10 cellular contexts compared by ENCODE assay signal in the genomic region with DNA sequence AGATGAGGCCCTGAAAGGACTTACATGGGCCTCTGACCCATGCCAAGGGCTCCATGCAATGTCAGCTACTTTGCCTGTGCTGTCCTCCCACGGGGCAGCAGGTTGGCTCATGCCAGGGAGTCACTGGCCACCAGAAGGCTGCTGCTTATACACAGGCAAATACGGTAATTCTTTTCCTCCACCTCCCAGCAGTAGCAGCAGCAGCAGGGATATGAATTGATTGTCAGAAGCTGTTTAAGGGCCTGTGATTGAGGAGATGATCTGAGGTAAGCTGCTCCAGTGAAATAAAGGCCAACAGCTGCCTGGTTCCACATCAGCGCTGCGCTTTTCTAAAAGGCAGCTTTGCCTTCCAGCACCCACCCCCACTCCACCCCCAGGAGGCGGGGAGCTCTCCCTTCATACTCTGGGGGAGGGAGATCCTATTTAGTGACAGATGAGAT.
DNase-seq lines count a peak whose midpoint lies in the region; ATAC-seq and TF ChIP-seq lines count a peak whose summit lies in the region.
"Had no signal": no experiment of that assay in that cellular context is flagged by ENCODE, and none has a peak within 500 bp of the region (broad histone marks: within the 10 kb centered on the region; RNA-seq: fewer than 3 reads in every experiment).

No MANE protein-coding gene starts in this region.

- H3K36me3 Mint-ChIP-seq in T-helper 2 cell treated with Interferon-gamma antibody and Interleukin-4, amounts not matched to agents 5 μg/mL and 100 μg/mL, for 36 hours (ENCODE audit: low read depth), result no peaks in the 10 kb centered on the region
- H3K36me3 Mint-ChIP-seq: IgD-negative memory B cell had no signal

- H3K9ac ChIP-seq in IMR-90 (ENCODE audit: low read depth, low read length) (no peak overlapping the region), fibroblast of lung (ENCODE audit: insufficient read depth, low read length) (no peak overlapping the region)

- no peak overlapping the region for H2BK120ac ChIP-seq in IMR-90 (ENCODE audit: low read depth, low read length)

- intact Hi-C loops in IMR-90 (cut with micrococcal nuclease), result no loop called here
- intact Hi-C loops in stomach (cut with DNase I; ENCODE audit: low total_unique reads), result no loop called here

- H3K27ac ChIP-seq in IMR-90 (ENCODE audit: insufficient read depth, low read length) (no peak overlapping the region), fibroblast of lung (ENCODE audit: insufficient read depth, low read length) (no peak overlapping the region), stomach (no peak overlapping the region)

- CTCF ChIA-PET in IMR-90 (lab: Yijun Ruan, JAX), result no interaction called here

- dilution Hi-C loops in IMR-90 (cut with HindIII; ENCODE audit: low sequenced_read_pairs, unreplicated experiment), result no loop called here

- ATAC-seq in IMR-90 (ENCODE audit: low read depth), result no peak; the same call in 1 of the 2 replicates
- ATAC-seq: activated T-cell treated with anti-CD3 and anti-CD28 coated beads, Interleukin-2, amount 50 U/mL, for 72 hours had no signal

- H3K9me3 Mint-ChIP-seq in T-helper 2 cell treated with Interferon-gamma antibody and Interleukin-4, amounts not matched to agents 5 μg/mL and 100 μg/mL, for 36 hours, result no peaks in the 10 kb centered on the region
- H3K9me3 Mint-ChIP-seq: activated T-cell treated with anti-CD3 and anti-CD28 coated beads, Interleukin-2, amount 50 U/mL, for 72 hours; IgD-negative memory B cell had no signal

- H3K4me1 ChIP-seq in IMR-90 (ENCODE audit: control insufficient read depth, insufficient read depth, low read length) (no peaks in the 10 kb centered on the region; the same call in 1 of the 2 replicates), fibroblast of lung (ENCODE audit: control insufficient read depth, extremely low read depth, insufficient read depth, low read length) (no peaks in the 10 kb centered on the region), stomach (peaks cover 0 to 12% (median 0%) of the 10 kb centered on the region in 4 donors)

- TF ChIP-seq POLR2A in IMR-90 (IDR thresholded peaks at IDR 0.05; ENCODE audit: low read depth, low read length) (no peak), stomach (IDR thresholded peaks at IDR 0.05) (no peak)

- no peak overlapping the region for H2BK15ac ChIP-seq in IMR-90 (ENCODE audit: low read depth, low read length)

- H4K20me1 ChIP-seq in IMR-90 (ENCODE audit: insufficient read depth, low read length) (no peaks in the 10 kb centered on the region), fibroblast of lung (ENCODE audit: control insufficient read depth, extremely low read depth, insufficient read depth, low read length) (no peaks in the 10 kb centered on the region)

- no peak for TF ChIP-seq RAD21 in IMR-90 (IDR thresholded peaks at IDR 0.05; ENCODE audit: low read length)

- no peak overlapping the region for H3K4me2 ChIP-seq in IMR-90 (ENCODE audit: low read depth, low read length)
- H3K4me2 ChIP-seq in fibroblast of lung (ENCODE audit: extremely low read depth, insufficient read depth, low read length), result no peak overlapping the region

- TF ChIP-seq EP300 in stomach (IDR thresholded peaks at IDR 0.05), result no peak

- H3K9me1 ChIP-seq in IMR-90 (ENCODE audit: insufficient read depth, low read length), result peaks cover 5% of the 10 kb centered on the region; the same call in 1 of the 2 replicates

- H4K91ac ChIP-seq in IMR-90 (ENCODE audit: insufficient read depth, low read depth, low read length), result no peak overlapping the region

- H3K4ac ChIP-seq in IMR-90 (ENCODE audit: low read depth, low read length), result no peak overlapping the region

- H3K79me2 ChIP-seq in fibroblast of lung (ENCODE audit: control insufficient read depth, insufficient read depth, low read length), result no peaks in the 10 kb centered on the region

- no peak overlapping the region for H2BK5ac ChIP-seq in IMR-90 (ENCODE audit: low read depth, low read length, poor library complexity, severe bottlenecking)

- no peak overlapping the region for H2AK5ac ChIP-seq in IMR-90 (ENCODE audit: low read depth, low read length)

- H3K4me1 Mint-ChIP-seq in T-helper 2 cell treated with Interferon-gamma antibody and Interleukin-4, amounts not matched to agents 5 μg/mL and 100 μg/mL, for 36 hours (ENCODE audit: low read depth), result peaks cover 3% of the 10 kb centered on the region
- H3K4me1 Mint-ChIP-seq: IgD-negative memory B cell had no signal

- H3K36me3 ChIP-seq in IMR-90 (ENCODE audit: control insufficient read depth, insufficient read depth, low read length), result no peaks in the 10 kb centered on the region
- H3K36me3 ChIP-seq in fibroblast of lung (ENCODE audit: control insufficient read depth, insufficient read depth, low read length), result no peaks in the 10 kb centered on the region
- H3K36me3 ChIP-seq in stomach, result no peaks in the 10 kb centered on the region

- H3K23ac ChIP-seq in IMR-90 (ENCODE audit: low read depth, low read length), result no peak overlapping the region

- in situ Hi-C loops in IMR-90 (cut with MboI; ENCODE audit: low sequenced_read_pairs), result no loop called here

- no peak overlapping the region for H3K14ac ChIP-seq in IMR-90 (replicated peaks; ENCODE audit: low read depth, low read length)

- H3K79me1 ChIP-seq in IMR-90 (ENCODE audit: low read depth in 1 of 2, low read length in 2 of 2), result no peaks in the 10 kb centered on the region

- no peak overlapping the region for H3K56ac ChIP-seq in IMR-90 (ENCODE audit: extremely low read depth, insufficient read depth, low read length)

- no peak overlapping the region for H2AK9ac ChIP-seq in IMR-90 (replicated peaks; ENCODE audit: low read depth, low read length, poor library complexity)

- no CpG with 5 or more reads among the region's 5 CpGs for WGBS in IMR-90 (ENCODE audit: extremely low coverage in 2 of 2, insufficient read length in 1 of 2), 2 experiments
- WGBS in stomach, 5 donors, result 36 to 63% (median 56%) methylated on average over 5 of the region's 5 CpGs

- H3K4me3 ChIP-seq in IMR-90 (ENCODE audit: insufficient read depth, low read depth, low read length) (no peak overlapping the region), fibroblast of lung (replicated peaks in 1 of 4; ENCODE audit: control extremely low read depth in 1 of 4, insufficient read depth in 1 of 4, low read depth in 3 of 4, low read length in 4 of 4) (no peak overlapping the region), stomach (no peak overlapping the region)

- no peaks in the 10 kb centered on the region for H3K9me3 ChIP-seq in IMR-90 (ENCODE audit: control insufficient read depth, insufficient read depth, low read length)
- H3K9me3 ChIP-seq in fibroblast of lung (ENCODE audit: control insufficient read depth, insufficient read depth, low read depth, low read length), result no peaks in the 10 kb centered on the region
- H3K9me3 ChIP-seq in stomach, result no peaks in the 10 kb centered on the region

- no peak overlapping the region for H2BK20ac ChIP-seq in IMR-90 (ENCODE audit: low read depth, low read length)

- H3K18ac ChIP-seq in IMR-90 (ENCODE audit: low read depth, low read length), result no peak overlapping the region

- H2AFZ ChIP-seq in IMR-90 (replicated peaks; ENCODE audit: low read length, poor library complexity) (no peak overlapping the region), fibroblast of lung (ENCODE audit: low read length) (no peak overlapping the region)

- DNase-seq in AG20443 (ENCODE audit: low spot score) (peak; percentile 38), IMR-90 (peak; percentile 13), OCI-M1 (lab: John Stamatoyannopoulos, UW) (peak; percentile 1), fibroblast of lung (ENCODE audit: low read depth in 2 of 2) (peak; percentile 12 to 21), stomach (no peak), activated T-cell treated with anti-CD3 and anti-CD28 coated beads for 4 hours (no peak), NK-92 (lab: John Stamatoyannopoulos, UW; ENCODE audit: unreplicated experiment) (no peak)
- DNase-seq in T-helper 2 cell treated with Interferon-gamma antibody and Interleukin-4, amounts not matched to agents 5 μg/mL and 100 μg/mL, for 36 hours (ENCODE audit: low spot score), result no peak
- DNase-seq: activated T-cell treated with anti-CD3 and anti-CD28 coated beads, Interleukin-2, amount 50 U/mL, for 72 hours had no signal

- H3K27me3 Mint-ChIP-seq in T-helper 2 cell treated with Interferon-gamma antibody and Interleukin-4, amounts not matched to agents 5 μg/mL and 100 μg/mL, for 36 hours (ENCODE audit: low read depth), result no peaks in the 10 kb centered on the region

- H3K27me3 ChIP-seq in IMR-90 (ENCODE audit: control insufficient read depth, insufficient read depth, low read length) (peaks cover 39% of the 10 kb centered on the region), fibroblast of lung (ENCODE audit: control insufficient read depth, insufficient read depth, low read length) (no peaks in the 10 kb centered on the region), stomach (no peaks in the 10 kb centered on the region)

- no TSS peak for BruUV-seq in IMR-90 (replicated peaks; lab: Mats Ljungman, UMichigan)

- TF ChIP-seq CTCF in IMR-90 (conservative IDR thresholded peaks at IDR 0.05; ENCODE audit: low read depth, low read length) (no peak), fibroblast of lung (conservative IDR thresholded peaks at IDR 0.05 in 1 of 2, IDR thresholded peaks at IDR 0.05 in 1 of 2; ENCODE audit: low read depth in 1 of 2, low read length in 2 of 2) (no peak), stomach (IDR thresholded peaks at IDR 0.05) (no peak)

- H3K27ac Mint-ChIP-seq in T-helper 2 cell treated with Interferon-gamma antibody and Interleukin-4, amounts not matched to agents 5 μg/mL and 100 μg/mL, for 36 hours, result no peak overlapping the region
- H3K27ac Mint-ChIP-seq: activated T-cell treated with anti-CD3 and anti-CD28 coated beads, Interleukin-2, amount 50 U/mL, for 72 hours had no signal

- no peak overlapping the region for H4K8ac ChIP-seq in IMR-90 (ENCODE audit: low read depth in 2 of 2, low read length in 2 of 2)

- POLR2A ChIA-PET in IMR-90 (lab: Charles Lee; ENCODE audit: unreplicated experiment), result no interaction called here

- H4K5ac ChIP-seq in IMR-90 (ENCODE audit: low read depth, low read length), result no peak overlapping the region

- H3K4me3 Mint-ChIP-seq in T-helper 2 cell treated with Interferon-gamma antibody and Interleukin-4, amounts not matched to agents 5 μg/mL and 100 μg/mL, for 36 hours, result no peak overlapping the region
- H3K4me3 Mint-ChIP-seq: activated T-cell treated with anti-CD3 and anti-CD28 coated beads, Interleukin-2, amount 50 U/mL, for 72 hours; IgD-negative memory B cell had no signal

TF ChIP-seq in IMR-90, 13 proteins besides CTCF, POLR2A, EP300 and RAD21 (continues in another document):
- TF ChIP-seq CHD1 (IDR thresholded peaks at IDR 0.05; ENCODE audit: low read depth, low read length) (no peak), RCOR1 (IDR thresholded peaks at IDR 0.05; ENCODE audit: insufficient replicate concordance, low read length) (no peak), CEBPB (IDR thresholded peaks at IDR 0.05; ENCODE audit: low read depth, low read length) (no peak), FOS (IDR thresholded peaks at IDR 0.05; ENCODE audit: low read depth, low read length) (no peak), MAZ (IDR thresholded peaks at IDR 0.05; ENCODE audit: borderline replicate concordance, low read depth, low read length) (no peak)

Comparison
In these comparisons a context has a peak if more than half of its experiments do, and no peak if none do; other contexts are left out.
1. DNase-seq: peak in AG20443 (single experiment), IMR-90 (single experiment), OCI-M1 (single experiment) and fibroblast of lung (2 of 2); none in T-helper 2 cell treated with Interferon-gamma antibody and Interleukin-4, amounts not matched to agents 5 μg/mL and 100 μg/mL, for 36 hours (single experiment), stomach (single experiment), activated T-cell treated with anti-CD3 and anti-CD28 coated beads for 4 hours (single experiment) and NK-92 (single experiment).